1 cellular context compared by ENCODE assay signal in genomic region chr1:145705634-145706033, GRCh38.
TF ChIP-seq lines count a peak whose summit lies in the region.

No MANE protein-coding gene starts in this region.

TF ChIP-seq in HepG2, 621 proteins besides CTCF, POLR2A, EP300 and RAD21:
- TF ChIP-seq ZNF609 (CRISPR knock-in tag; IDR thresholded peaks at IDR 0.05; ENCODE audit: borderline replicate concordance) (no peak), CEBPB (IDR thresholded peaks at IDR 0.05; ENCODE audit: borderline replicate concordance, low read depth, low read length) (peak; percentile 25; the same call in 1 of the 2 replicates), ZNF232 (CRISPR knock-in tag; IDR thresholded peaks at IDR 0.05; ENCODE audit: borderline replicate concordance) (no peak), CEBPG (CRISPR knock-in tag; IDR thresholded peaks at IDR 0.05) (peak; percentile 43), ZNF317 (CRISPR knock-in tag; IDR thresholded peaks at IDR 0.05) (no peak)
